8 cellular contexts compared by ENCODE assay signal in the genomic region with DNA sequence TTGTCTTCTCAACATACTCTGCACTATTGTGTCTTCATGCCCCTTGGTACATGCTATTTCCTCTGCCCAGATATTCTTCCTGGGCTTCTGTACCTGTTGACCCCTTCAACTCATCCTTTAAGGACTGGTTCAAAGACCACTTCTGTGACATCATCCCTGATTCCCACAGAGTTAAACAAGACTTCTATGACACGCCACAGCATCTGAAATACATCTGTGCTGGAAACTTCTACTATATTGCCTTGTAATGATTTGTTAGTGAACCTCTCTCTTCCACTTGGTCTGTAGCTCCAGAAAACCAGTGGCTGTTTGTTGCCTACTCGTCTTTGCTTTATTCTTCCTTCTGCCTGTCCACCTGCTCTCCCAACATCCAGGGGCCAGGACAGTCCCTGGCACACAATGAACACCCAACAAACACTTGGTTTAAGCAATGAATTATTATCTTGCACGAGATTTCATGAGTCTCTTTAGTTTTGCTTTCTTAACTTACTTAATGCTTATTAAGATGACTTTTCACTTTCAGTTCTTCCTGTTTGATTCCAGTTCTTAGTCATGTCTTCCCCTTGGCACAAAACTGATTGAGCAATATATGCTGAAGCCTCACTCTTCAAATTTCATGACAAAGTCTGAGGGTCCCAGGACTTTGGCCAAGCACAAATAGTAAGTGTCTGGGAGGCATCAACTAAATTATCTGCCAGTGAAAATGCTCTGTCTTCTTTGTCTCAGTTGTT.
DNase-seq lines count a peak whose midpoint lies in the region; ATAC-seq and TF ChIP-seq lines count a peak whose summit lies in the region.

No MANE protein-coding gene starts in this region.

- no peak for TF ChIP-seq RAD21 in neural cell (conservative IDR thresholded peaks at IDR 0.05)

- no peaks in the 10 kb centered on the region for H3K9me3 ChIP-seq in OCI-LY3 (ENCODE audit: insufficient read depth, low read length)
- H3K9me3 ChIP-seq in neural cell (ENCODE audit: low read length): no peaks in the 10 kb centered on the region
- H3K9me3 ChIP-seq in CD8-positive, alpha-beta memory T cell (ENCODE audit: low read length): no peaks in the 10 kb centered on the region

- H3K4me3 Mint-ChIP-seq in CD8-positive, alpha-beta memory T cell: no peak overlapping the region

- no peak for DNase-seq in mesenteric fat pad (ENCODE audit: low spot score)
- no peak for DNase-seq in CD8-positive, alpha-beta memory T cell
- no peak for DNase-seq in head of caudate nucleus
- no peak for DNase-seq in HuH-7 (ENCODE audit: low spot score)

- H3K9me3 Mint-ChIP-seq in CD8-positive, alpha-beta memory T cell: no peaks in the 10 kb centered on the region

- no peak for TF ChIP-seq CTCF in OCI-LY3 (IDR thresholded peaks at IDR 0.05; ENCODE audit: low read depth, low read length)
- no peak for TF ChIP-seq CTCF in neural cell (IDR thresholded peaks at IDR 0.05; ENCODE audit: poor library complexity, severe bottlenecking)

- no peak for TF ChIP-seq EP300 in neural cell (conservative IDR thresholded peaks at IDR 0.05; ENCODE audit: poor library complexity, severe bottlenecking)

- CTCF ChIA-PET in CD8-positive, alpha-beta memory T cell (lab: Charles Lee): no interaction called here

- intact Hi-C loops in head of caudate nucleus (cut with DNase I): no loop called here

- no peaks in the 10 kb centered on the region for H3K36me3 ChIP-seq in OCI-LY3 (replicated peaks; ENCODE audit: low read depth, low read length)
- H3K36me3 ChIP-seq in neural cell (ENCODE audit: insufficient read depth, low read length): no peaks in the 10 kb centered on the region
- H3K36me3 ChIP-seq in CD8-positive, alpha-beta memory T cell (ENCODE audit: insufficient read depth, low read length): no peaks in the 10 kb centered on the region

- H3K9me2 ChIP-seq in neural cell (ENCODE audit: insufficient read depth, low read length): no peaks in the 10 kb centered on the region

- H3K27me3 ChIP-seq in OCI-LY3 (ENCODE audit: low read depth, low read length) (no peaks in the 10 kb centered on the region), neural cell (ENCODE audit: insufficient read depth, low read depth, low read length) (no peaks in the 10 kb centered on the region)
- no peaks in the 10 kb centered on the region for H3K27me3 ChIP-seq in CD8-positive, alpha-beta memory T cell (ENCODE audit: insufficient read depth, low read length, poor library complexity, severe bottlenecking)

- H3K27me3 Mint-ChIP-seq in CD8-positive, alpha-beta memory T cell: no peaks in the 10 kb centered on the region

- H3K4me2 ChIP-seq in OCI-LY3 (ENCODE audit: low read length): peak overlapping the region; percentile 84
- no peak overlapping the region for H3K4me2 ChIP-seq in neural cell (ENCODE audit: low read length)

- H3K79me2 ChIP-seq in OCI-LY3 (ENCODE audit: low read length): no peaks in the 10 kb centered on the region
- H3K79me2 ChIP-seq in neural cell (replicated peaks; ENCODE audit: insufficient read depth, low read length): peaks cover 14% of the 10 kb centered on the region

- peak; percentile 87 for ATAC-seq in GM19023 (IDR thresholded peaks at IDR 0.05; ENCODE audit: unreplicated experiment)
- peak; percentile 93 for ATAC-seq in HG02938 (IDR thresholded peaks at IDR 0.05; ENCODE audit: unreplicated experiment)

- H3F3A ChIP-seq in neural cell (ENCODE audit: insufficient read depth, low read length, poor library complexity, severe bottlenecking): no peaks in the 10 kb centered on the region

- H3K4me1 ChIP-seq in OCI-LY3 (ENCODE audit: low read length): peaks cover 35% of the 10 kb centered on the region
- no peaks in the 10 kb centered on the region for H3K4me1 ChIP-seq in CD8-positive, alpha-beta memory T cell (ENCODE audit: insufficient read depth, low read length)

- POLR2A ChIA-PET in CD8-positive, alpha-beta memory T cell (lab: Charles Lee): no interaction called here

- H3K9ac ChIP-seq in OCI-LY3 (ENCODE audit: low read length) (peak overlapping the region; percentile 67), neural cell (ENCODE audit: low read length) (peak overlapping the region; percentile 30)

- H2AFZ ChIP-seq in OCI-LY3 (ENCODE audit: low read depth, low read length): peak overlapping the region; percentile 48
- H2AFZ ChIP-seq in neural cell (ENCODE audit: low read depth, low read length): no peak overlapping the region

- peak overlapping the region; percentile 81 for H3K27ac ChIP-seq in OCI-LY3 (ENCODE audit: low read length)
- peak overlapping the region; percentile 50 for H3K27ac ChIP-seq in neural cell (ENCODE audit: low read length)
- no peak overlapping the region for H3K27ac ChIP-seq in CD8-positive, alpha-beta memory T cell (ENCODE audit: low read depth, low read length)

- H3K4me3 ChIP-seq in OCI-LY3 (ENCODE audit: low read length) (peak overlapping the region; percentile 69), neural cell (ENCODE audit: low read length) (peak overlapping the region; percentile 54)
- no peak overlapping the region for H3K4me3 ChIP-seq in CD8-positive, alpha-beta memory T cell (ENCODE audit: low read length)

- no peak overlapping the region for H3K27ac Mint-ChIP-seq in CD8-positive, alpha-beta memory T cell

- H4K20me1 ChIP-seq in OCI-LY3 (ENCODE audit: insufficient read depth, low read length) (no peaks in the 10 kb centered on the region), neural cell (ENCODE audit: insufficient read depth) (no peaks in the 10 kb centered on the region)

- no peaks in the 10 kb centered on the region for H3K4me1 Mint-ChIP-seq in CD8-positive, alpha-beta memory T cell

- no peaks in the 10 kb centered on the region for H3K36me3 Mint-ChIP-seq in CD8-positive, alpha-beta memory T cell

TF ChIP-seq in neural cell, 6 proteins besides CTCF, POLR2A, EP300 and RAD21:
- TF ChIP-seq POLR2AphosphoS5 (IDR thresholded peaks at IDR 0.05): no peak
- TF ChIP-seq SMC3 (conservative IDR thresholded peaks at IDR 0.05; ENCODE audit: poor library complexity): no peak
- TF ChIP-seq EZH2 (IDR thresholded peaks at IDR 0.05; ENCODE audit: borderline replicate concordance, insufficient read depth, low read length, poor library complexity, severe bottlenecking): no peak
- TF ChIP-seq, protein P1, sequence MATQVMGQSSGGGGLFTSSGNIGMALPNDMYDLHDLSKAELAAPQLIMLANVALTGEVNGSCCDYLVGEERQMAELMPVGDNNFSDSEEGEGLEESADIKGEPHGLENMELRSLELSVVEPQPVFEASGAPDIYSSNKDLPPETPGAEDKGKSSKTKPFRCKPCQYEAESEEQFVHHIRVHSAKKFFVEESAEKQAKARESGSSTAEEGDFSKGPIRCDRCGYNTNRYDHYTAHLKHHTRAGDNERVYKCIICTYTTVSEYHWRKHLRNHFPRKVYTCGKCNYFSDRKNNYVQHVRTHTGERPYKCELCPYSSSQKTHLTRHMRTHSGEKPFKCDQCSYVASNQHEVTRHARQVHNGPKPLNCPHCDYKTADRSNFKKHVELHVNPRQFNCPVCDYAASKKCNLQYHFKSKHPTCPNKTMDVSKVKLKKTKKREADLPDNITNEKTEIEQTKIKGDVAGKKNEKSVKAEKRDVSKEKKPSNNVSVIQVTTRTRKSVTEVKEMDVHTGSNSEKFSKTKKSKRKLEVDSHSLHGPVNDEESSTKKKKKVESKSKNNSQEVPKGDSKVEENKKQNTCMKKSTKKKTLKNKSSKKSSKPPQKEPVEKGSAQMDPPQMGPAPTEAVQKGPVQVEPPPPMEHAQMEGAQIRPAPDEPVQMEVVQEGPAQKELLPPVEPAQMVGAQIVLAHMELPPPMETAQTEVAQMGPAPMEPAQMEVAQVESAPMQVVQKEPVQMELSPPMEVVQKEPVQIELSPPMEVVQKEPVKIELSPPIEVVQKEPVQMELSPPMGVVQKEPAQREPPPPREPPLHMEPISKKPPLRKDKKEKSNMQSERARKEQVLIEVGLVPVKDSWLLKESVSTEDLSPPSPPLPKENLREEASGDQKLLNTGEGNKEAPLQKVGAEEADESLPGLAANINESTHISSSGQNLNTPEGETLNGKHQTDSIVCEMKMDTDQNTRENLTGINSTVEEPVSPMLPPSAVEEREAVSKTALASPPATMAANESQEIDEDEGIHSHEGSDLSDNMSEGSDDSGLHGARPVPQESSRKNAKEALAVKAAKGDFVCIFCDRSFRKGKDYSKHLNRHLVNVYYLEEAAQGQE (IDR thresholded peaks at IDR 0.05; ENCODE audit: borderline replicate concordance): no peak
- TF ChIP-seq TAF1 (IDR thresholded peaks at IDR 0.05; ENCODE audit: low read depth): no peak
- TF ChIP-seq MXI1 (conservative IDR thresholded peaks at IDR 0.05; ENCODE audit: poor library complexity, severe bottlenecking): no peak
